8 cellular contexts compared by ENCODE assay signal in the genomic region with DNA sequence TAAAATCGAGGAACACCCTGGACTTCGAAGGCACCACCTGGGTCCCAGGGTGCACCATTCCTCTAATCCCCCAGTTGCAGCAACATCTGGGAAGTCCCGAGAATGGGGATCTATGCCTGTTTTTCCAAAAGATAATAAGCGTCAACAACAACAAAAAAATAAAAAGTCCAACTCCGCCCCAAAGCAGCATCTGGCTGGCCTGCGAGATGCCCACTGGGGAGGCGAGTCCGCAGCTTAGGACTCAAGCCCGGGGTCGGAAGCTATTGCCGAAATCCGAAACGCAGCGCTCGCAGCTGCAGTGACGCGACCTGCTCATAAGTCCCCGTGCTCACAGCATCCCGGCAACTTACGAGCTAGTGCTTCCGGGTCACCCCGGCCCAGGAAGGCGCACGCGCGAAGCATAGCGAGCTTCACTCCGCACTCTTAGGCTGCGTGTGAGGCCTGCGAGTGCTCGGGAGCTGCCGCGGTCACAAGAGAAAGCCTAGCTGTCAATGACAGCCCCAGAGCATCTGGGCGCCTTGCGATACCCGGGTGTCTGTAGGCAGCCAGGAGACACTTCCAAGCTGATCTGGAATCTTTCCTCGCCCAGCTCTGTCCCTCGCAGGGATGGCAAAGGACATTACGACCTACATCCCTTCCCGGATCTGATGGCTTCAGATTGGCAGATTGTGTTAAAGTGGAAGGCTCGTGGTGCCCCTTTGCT. TPM values are rescaled to one million over a fixed set of nuclear protein-coding genes. Genes with fewer than 3 reads are reported as not detected.
DNase-seq lines count a peak whose midpoint lies in the region; ATAC-seq and TF ChIP-seq lines count a peak whose summit lies in the region.

No MANE protein-coding gene starts in this region.

- no peaks in the 10 kb centered on the region for H3K9me3 Mint-ChIP-seq in activated naive CD4-positive, alpha-beta T cell treated with anti-CD3 and anti-CD28 coated beads, Interleukin-2, amount 50 U/mL, for 24 hours

- TF ChIP-seq POLR2A in NB4 (IDR thresholded peaks at IDR 0.05; ENCODE audit: extremely low read depth, insufficient read length) (peak; percentile 97), suprapubic skin (IDR thresholded peaks at IDR 0.05) (peak; percentile 82 to 98)

- TF ChIP-seq EP300 in suprapubic skin (IDR thresholded peaks at IDR 0.05): no peak

- peak; percentile 100 for ATAC-seq in HG02571 (IDR thresholded peaks at IDR 0.05; ENCODE audit: unreplicated experiment)

- H3K4me1 ChIP-seq in suprapubic skin: peaks cover 11% of the 10 kb centered on the region

- peak overlapping the region; percentile 74 for H3K9ac ChIP-seq in SK-N-MC (ENCODE audit: insufficient read length)

- TF ChIP-seq CTCF in GM06990 (IDR thresholded peaks at IDR 0.05; ENCODE audit: insufficient read depth, low read length, poor library complexity, severe bottlenecking) (no peak), NB4 (IDR thresholded peaks at IDR 0.05; ENCODE audit: low read depth, low read length) (no peak), suprapubic skin (IDR thresholded peaks at IDR 0.05) (no peak)

- H3K36me3 Mint-ChIP-seq in activated naive CD4-positive, alpha-beta T cell treated with anti-CD3 and anti-CD28 coated beads, Interleukin-2, amount 50 U/mL, for 24 hours: no peaks in the 10 kb centered on the region

- H3K36me3 ChIP-seq in GM06990 (ENCODE audit: control insufficient read depth, insufficient read depth, low read length): peaks cover 5% of the 10 kb centered on the region
- H3K36me3 ChIP-seq in SK-N-MC (ENCODE audit: insufficient read depth, low read length): peaks cover 17% of the 10 kb centered on the region
- peaks cover 13% of the 10 kb centered on the region for H3K36me3 ChIP-seq in suprapubic skin

- H3K9me3 ChIP-seq in SK-N-MC (ENCODE audit: low read depth, low read length): no peaks in the 10 kb centered on the region
- H3K9me3 ChIP-seq in suprapubic skin: no peaks in the 10 kb centered on the region

- H3K4me3 ChIP-seq in GM06990 (replicated peaks; ENCODE audit: low read depth, low read length): peak overlapping the region; percentile 83
- H3K4me3 ChIP-seq in NB4 (ENCODE audit: low read depth, low read length): peak overlapping the region; percentile 98
- peak overlapping the region; percentile 74 for H3K4me3 ChIP-seq in SK-N-MC
- peak overlapping the region; percentile 52 for H3K4me3 ChIP-seq in suprapubic skin

- H3K4me1 Mint-ChIP-seq in activated naive CD4-positive, alpha-beta T cell treated with anti-CD3 and anti-CD28 coated beads, Interleukin-2, amount 50 U/mL, for 24 hours: peaks cover 5% of the 10 kb centered on the region

- H3K27ac Mint-ChIP-seq in activated naive CD4-positive, alpha-beta T cell treated with anti-CD3 and anti-CD28 coated beads, Interleukin-2, amount 50 U/mL, for 24 hours: peak overlapping the region; percentile 94

- H3K27me3 Mint-ChIP-seq in activated naive CD4-positive, alpha-beta T cell treated with anti-CD3 and anti-CD28 coated beads, Interleukin-2, amount 50 U/mL, for 24 hours: no peaks in the 10 kb centered on the region

- peak overlapping the region; percentile 93 for H3K4me3 Mint-ChIP-seq in activated naive CD4-positive, alpha-beta T cell treated with anti-CD3 and anti-CD28 coated beads, Interleukin-2, amount 50 U/mL, for 24 hours

- peak overlapping the region; percentile 81; the same call in 1 of the 2 replicates for H3K27ac ChIP-seq in SK-N-MC
- H3K27ac ChIP-seq in suprapubic skin: peak overlapping the region; percentile 89

- WGBS in suprapubic skin: under 1% methylated on average over 18 of the region's 41 CpGs

- no peaks in the 10 kb centered on the region for H3K27me3 ChIP-seq in GM06990 (replicated peaks; ENCODE audit: control insufficient read depth, insufficient read depth, low read length)
- no peaks in the 10 kb centered on the region for H3K27me3 ChIP-seq in suprapubic skin

- DNase-seq in GM06990 (ENCODE audit: extremely low read depth, insufficient read length) (peak; percentile 97), NB4 (ENCODE audit: low read depth) (peak; percentile 98), SK-N-MC (ENCODE audit: low read depth, low spot score) (peak; percentile 73), globus pallidus (ENCODE audit: low spot score) (peak; percentile 97), nucleus accumbens (lab: John Stamatoyannopoulos, UW) (peak; percentile 28 to 97 (median 92)), suprapubic skin (ENCODE audit: low spot score in 2 of 2) (peak; percentile 97 to 98)

RNA-seq across cellular contexts. Expression of a gene that starts 9.9 kb away (rescaled TPM):
- total RNA-seq in suprapubic skin: 10 to 100 TPM; 19.0 to 42.9 (median 23.9) TPM

RNA-seq across cellular contexts. Expression of a gene that starts 16.6 kb away (rescaled TPM):
- 1 to 10 TPM; 5.7 to 9.3 (median 8.1) TPM for total RNA-seq in suprapubic skin

RNA-seq across cellular contexts. Expression of a gene that starts 21.9 kb away (rescaled TPM):
- 10 to 100 TPM; 20.7 to 30.0 (median 25.5) TPM for total RNA-seq in suprapubic skin

Comparison
In these comparisons a context has a peak if more than half of its experiments do, and no peak if none do; other contexts are left out.
1. Peak in every context shown above with its lines: DNase-seq, ATAC-seq, H3K4me3 ChIP-seq and H3K27ac ChIP-seq.